In genomic region chr17:42130310-42130936, GRCh38 we compare ENCODE assay signal across 10 cellular contexts. TPM values are rescaled to one million over a fixed set of nuclear protein-coding genes. Genes with fewer than 3 reads are reported as not detected.
DNase-seq lines count a peak whose midpoint lies in the region; ATAC-seq, FAIRE-seq and TF ChIP-seq lines count a peak whose summit lies in the region.
"Had no signal": no experiment of that assay in that cellular context is flagged by ENCODE, and none has a peak within 500 bp of the region (broad histone marks: within the 10 kb centered on the region; RNA-seq: fewer than 3 reads in every experiment).

No MANE protein-coding gene starts in this region.

- no peak for FAIRE-seq in small intestine (lab: Jason Lieb, UNC)

- H2AFZ ChIP-seq in KMS-11 (ENCODE audit: low read depth) = no peak overlapping the region

- H3K36me3 ChIP-seq in BLaER1 (peaks cover 61% of the 10 kb centered on the region), KMS-11 (ENCODE audit: insufficient read depth) (no peaks in the 10 kb centered on the region; the same call in 1 of the 2 replicates), neutrophil (peaks cover 57% of the 10 kb centered on the region), small intestine (ENCODE audit: control insufficient read depth in 2 of 2, insufficient read depth in 2 of 2, low read length in 2 of 2) (peaks cover 14 to 18% of the 10 kb centered on the region in 2 donors)

- H3K27me3 ChIP-seq in BLaER1 (no peaks in the 10 kb centered on the region), KMS-11 (ENCODE audit: insufficient read depth, low read depth) (no peaks in the 10 kb centered on the region), neutrophil (no peaks in the 10 kb centered on the region), small intestine (ENCODE audit: control insufficient read depth in 2 of 2, insufficient read depth in 2 of 2, low read length in 2 of 2) (no peaks in the 10 kb centered on the region)

- 93 to 96% (median 95%) methylated on average over 16 of the region's 16 CpGs for WGBS in small intestine, 3 donors

- H3K4me2 ChIP-seq in BLaER1 (no peak overlapping the region), KMS-11 (peak overlapping the region; percentile 59; the same call in 1 of the 2 replicates)

- H3K79me2 ChIP-seq in KMS-11 (ENCODE audit: insufficient read depth, low read depth) = peaks cover 30% of the 10 kb centered on the region

- ATAC-seq in GM21786 (IDR thresholded peaks at IDR 0.05; ENCODE audit: unreplicated experiment) = no peak

- H3K4me3 ChIP-seq in BLaER1 = no peak overlapping the region
- H3K4me3 ChIP-seq in KMS-11 (IDR thresholded peaks at IDR 0.05; ENCODE audit: insufficient read depth, low read depth, low read length) = no peak overlapping the region
- H3K4me3 ChIP-seq in coronary artery = no peak overlapping the region
- H3K4me3 ChIP-seq in neutrophil (ENCODE audit: low read depth in 1 of 2, low read length in 1 of 2) = no peak overlapping the region
- H3K4me3 ChIP-seq in small intestine (ENCODE audit: low read depth in 1 of 2, low read length in 2 of 2) = no peak overlapping the region

- H4K20me1 ChIP-seq in BLaER1 = peaks cover 63% of the 10 kb centered on the region
- H4K20me1 ChIP-seq in KMS-11 (ENCODE audit: insufficient read depth) = peaks cover 11% of the 10 kb centered on the region; the same call in 1 of the 2 replicates

- H3K9ac ChIP-seq in BLaER1 (no peak overlapping the region), KMS-11 (no peak overlapping the region)

- H3K27ac ChIP-seq in BLaER1 (peak overlapping the region; percentile 11; the same call in 1 of the 2 replicates), KMS-11 (no peak overlapping the region), coronary artery (peak overlapping the region; percentile 7 to 78), neutrophil (peak overlapping the region; percentile 67), small intestine (ENCODE audit: low read depth in 1 of 2, low read length in 1 of 2) (peak overlapping the region in 1 of 2 donors; percentile 57)

- H3K9me3 ChIP-seq in BLaER1 (no peaks in the 10 kb centered on the region), neutrophil (no peaks in the 10 kb centered on the region), small intestine (ENCODE audit: control insufficient read depth, low read depth) (no peaks in the 10 kb centered on the region)

- H3K4me1 ChIP-seq in BLaER1 (peaks cover 47% of the 10 kb centered on the region), KMS-11 (ENCODE audit: low read depth, poor library complexity, severe bottlenecking) (peaks cover 74% of the 10 kb centered on the region), neutrophil (ENCODE audit: control insufficient read depth in 1 of 2, insufficient read depth in 1 of 2, low read depth in 1 of 2, low read length in 1 of 2) (peaks cover 38 to 39% of the 10 kb centered on the region in 2 experiments), small intestine (ENCODE audit: control insufficient read depth in 2 of 2, insufficient read depth in 1 of 2, low read depth in 1 of 2, low read length in 1 of 2) (peaks cover 8 to 9% of the 10 kb centered on the region in 2 donors)

- DNase-seq in coronary artery (ENCODE audit: low spot score) (no peak), NCI-H2107 treated with DMSO at 0.1 percent for 48 hours (lab: John Stamatoyannopoulos, UW; ENCODE audit: unreplicated experiment) (no peak), small intestine (no peak)
- no peak for DNase-seq in activated CD4-positive, CD25-positive, alpha-beta regulatory T cell treated with anti-CD3 and anti-CD28 coated beads, Interleukin-2, amount 50 U/mL, for 72 hours
- DNase-seq: NCI-H345 had no signal

- no peak for TF ChIP-seq CTCF in KMS-11 (conservative IDR thresholded peaks at IDR 0.05; ENCODE audit: low read depth, low read length)
- no peak for TF ChIP-seq CTCF in coronary artery (IDR thresholded peaks at IDR 0.05)
- TF ChIP-seq CTCF in neutrophil (IDR thresholded peaks at IDR 0.05) = no peak

RNA-seq across cellular contexts. Expression of gene HSPB9, which starts 7.8 kb away (rescaled TPM):
- under 1 TPM in 1 of 3 donors, not detected in 2; 0.04 TPM for polyA plus RNA-seq in small intestine
- polyA plus RNA-seq: BJ had no signal

RNA-seq across cellular contexts. Expression of gene KAT2A, which starts 9.3 kb away (rescaled TPM):
- polyA plus RNA-seq in small intestine = 10 to 100 TPM in 2 of 3 donors, 1 to 10 TPM in 1; 8.6 to 39.1 (median 13.4) TPM

RNA-seq across cellular contexts. Expression of gene DHX58, which starts 17.9 kb away (rescaled TPM):
- polyA plus RNA-seq in small intestine = 10 to 100 TPM; 11.4 to 33.8 (median 15.1) TPM

RNA-seq across cellular contexts. Expression of gene RAB5C, which starts 24.4 kb away (rescaled TPM):
- 100 to 1,000 TPM; 177 to 211 (median 210) TPM for polyA plus RNA-seq in small intestine

RNA-seq across cellular contexts. Expression of gene ZNF385C, which starts 32.1 kb away (rescaled TPM):
- under 1 TPM in 1 of 3 donors, not detected in 2; 0.31 TPM for polyA plus RNA-seq in small intestine
- polyA plus RNA-seq: BJ had no signal
